ENCODE assay signal across 11 cellular contexts in genomic region chr15:68704496-68705021, GRCh38.
DNase-seq lines count a peak whose midpoint lies in the region; ATAC-seq and TF ChIP-seq lines count a peak whose summit lies in the region.
"Had no signal": no experiment of that assay in that cellular context is flagged by ENCODE, and none has a peak within 500 bp of the region (broad histone marks: within the 10 kb centered on the region; RNA-seq: fewer than 3 reads in every experiment).

No MANE protein-coding gene starts in this region.

- no peaks in the 10 kb centered on the region for H3K36me3 ChIP-seq in lung (ENCODE audit: control insufficient read depth in 2 of 2, insufficient read depth in 2 of 2, low read length in 2 of 2)
- H3K36me3 ChIP-seq in transverse colon, result no peaks in the 10 kb centered on the region

- WGBS in lung, 2 donors, result 3 to 7% methylated on average over 6 of the region's 6 CpGs
- 0 to 10% methylated on average over 3 to 6 of the region's 6 CpGs for WGBS in transverse colon (ENCODE audit: low coverage in 1 of 2), 2 donors

- ATAC-seq in lung (ENCODE audit: insufficient read depth, low FRiP score), result no peak
- ATAC-seq in HG02973 (IDR thresholded peaks at IDR 0.05; ENCODE audit: unreplicated experiment), result no peak

- in situ Hi-C loops in transverse colon (cut with MboI; ENCODE audit: low pct_ligation_motif_present in 1 of 4, low pct_unique_long_range_greater_than_20kb in 1 of 4, low sequenced_read_pairs in 3 of 4), result no loop called here

- DNase-seq in NCI-H82 (lab: John Stamatoyannopoulos, UW) (peak; percentile 92), erythroblast (lab: John Stamatoyannopoulos, UW) (peak; percentile 84 to 98), lung (ENCODE audit: low spot score) (peak; percentile 48), transverse colon (peak; percentile 14), head of caudate nucleus (no peak), NCI-H1930 (lab: John Stamatoyannopoulos, UW) (no peak), GDM1 (lab: John Stamatoyannopoulos, UW) (no peak)
- DNase-seq: activated CD4-positive, alpha-beta memory T cell treated with anti-CD3 and anti-CD28 coated beads, Interleukin-2, amount 10 ng/mL, durations not matched to agents 7 days and 5 days; activated naive CD4-positive, alpha-beta T cell treated with anti-CD3 and anti-CD28 coated beads, Interleukin-2, amount 50 U/mL, for 16 hours; NCI-H526 treated with DMSO at 0.1 percent for 48 hours had no signal

- intact Hi-C loops in transverse colon (cut with DNase I; ENCODE audit: low total_unique reads), result no loop called here
- intact Hi-C loops in head of caudate nucleus (cut with DNase I), result no loop called here

- TF ChIP-seq POLR2A in erythroblast (IDR thresholded peaks at IDR 0.05; ENCODE audit: low read length) (peak; percentile 59), transverse colon (IDR thresholded peaks at IDR 0.05) (no peak)

- no peak overlapping the region for H3K4me3 ChIP-seq in lung
- no peak overlapping the region for H3K4me3 ChIP-seq in transverse colon

- no peak for TF ChIP-seq CTCF in lung (IDR thresholded peaks at IDR 0.05; ENCODE audit: control extremely low read depth, extremely low read depth)
- no peak for TF ChIP-seq CTCF in transverse colon (IDR thresholded peaks at IDR 0.05)

- peak overlapping the region in 1 of 2 donors; percentile 25 for H3K27ac ChIP-seq in lung (ENCODE audit: low read depth in 1 of 2, low read length in 1 of 2)
- no peak overlapping the region for H3K27ac ChIP-seq in transverse colon

- no peaks in the 10 kb centered on the region for H3K27me3 ChIP-seq in lung (ENCODE audit: control insufficient read depth, insufficient read depth)
- peaks cover 9% of the 10 kb centered on the region for H3K27me3 ChIP-seq in transverse colon

- H3K4me1 ChIP-seq in lung (ENCODE audit: control insufficient read depth in 2 of 2, insufficient read depth in 2 of 2, low read length in 2 of 2), result peaks cover 6 to 11% of the 10 kb centered on the region in 2 donors
- H3K4me1 ChIP-seq in transverse colon, result peaks cover 3 to 20% (median 10%) of the 10 kb centered on the region in 4 donors

- TF ChIP-seq EP300 in transverse colon (IDR thresholded peaks at IDR 0.05; ENCODE audit: low read depth), result no peak

- H3K9me3 ChIP-seq in lung (ENCODE audit: control insufficient read depth in 2 of 2, insufficient read depth in 1 of 2, low read length in 1 of 2) (no peaks in the 10 kb centered on the region), transverse colon (no peaks in the 10 kb centered on the region)

Comparison
In these comparisons a context has a peak if more than half of its experiments do, and no peak if none do; other contexts are left out.
1. DNase-seq: peak in NCI-H82 (single experiment), erythroblast (2 of 2), lung (single experiment) and transverse colon (single experiment); none in head of caudate nucleus (0 of 42), NCI-H1930 (0 of 2) and GDM1 (single experiment).